8 cellular contexts compared by ENCODE assay signal in the genomic region with DNA sequence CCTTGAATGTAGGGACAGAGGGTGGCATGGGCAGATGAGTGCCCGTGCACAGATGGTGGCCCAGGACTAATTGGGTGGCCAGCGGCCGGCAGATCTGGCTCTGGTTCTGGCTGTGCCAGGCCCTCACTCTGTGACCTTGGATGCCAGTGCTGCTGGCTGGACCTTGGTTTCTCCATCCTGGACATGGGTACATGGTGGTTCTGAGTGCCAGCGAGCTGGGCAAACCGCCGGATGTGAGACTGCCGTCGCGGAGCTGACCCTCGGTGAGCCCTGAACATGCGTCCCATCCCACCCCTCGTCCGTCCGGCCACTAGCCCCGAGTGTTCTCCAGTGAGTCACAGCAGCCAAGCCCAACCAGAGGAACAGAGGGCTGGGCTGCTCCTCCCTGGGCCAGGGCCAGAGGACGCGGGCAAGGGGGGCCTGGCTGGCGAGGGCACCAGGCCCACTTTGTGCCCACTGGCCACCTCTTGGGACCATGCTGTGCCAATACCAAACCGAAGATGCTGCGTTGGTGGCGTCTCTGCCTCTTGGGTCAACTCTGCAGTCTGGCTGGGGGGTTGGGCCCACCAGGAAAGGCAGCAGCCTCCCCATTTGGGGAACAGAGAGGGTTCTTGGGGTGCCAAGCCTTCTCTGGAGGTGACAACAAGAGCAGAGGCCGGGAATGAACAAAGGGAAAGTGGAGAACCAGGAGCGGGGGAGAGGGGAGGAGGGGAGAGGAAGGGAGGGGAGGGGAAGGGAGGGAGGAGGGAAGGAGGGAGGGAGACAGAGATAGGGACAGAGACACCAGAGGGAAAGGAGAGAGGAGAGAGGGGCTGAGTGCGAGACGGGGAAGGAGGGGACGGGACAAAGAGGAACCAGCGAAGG. TPM values are rescaled to one million over a fixed set of nuclear protein-coding genes. Genes with fewer than 3 reads are reported as not detected.
DNase-seq lines count a peak whose midpoint lies in the region; ATAC-seq and TF ChIP-seq lines count a peak whose summit lies in the region.

No MANE protein-coding gene starts in this region.

- H3K4me1 Mint-ChIP-seq in stimulated activated naive B cell treated with anti-CD40 and anti-IgM and Interleukin-4, amounts not matched to agents 10 μg/mL and 1 μg/mL and 100 μg/mL, for 72 hours = peaks cover 34 to 42% of the 10 kb centered on the region in 2 donors

- H3K4me3 ChIP-seq in BE2C (ENCODE audit: low read depth, low read length) (no peak overlapping the region), stomach (peak overlapping the region; percentile 20 to 36 (median 30))

- no peak for ATAC-seq in HG03039 (IDR thresholded peaks at IDR 0.05; ENCODE audit: unreplicated experiment)
- no peak for ATAC-seq in stimulated activated naive B cell treated with anti-CD40 and anti-IgM and Interleukin-4, amounts not matched to agents 10 μg/mL and 1 μg/mL and 100 μg/mL, for 72 hours (replicated peaks)

- TF ChIP-seq POLR2A in stomach (IDR thresholded peaks at IDR 0.05) = no peak

- no peaks in the 10 kb centered on the region for H3K9me3 ChIP-seq in BE2C
- H3K9me3 ChIP-seq in stomach = no peaks in the 10 kb centered on the region

- no peaks in the 10 kb centered on the region for H3K9me3 Mint-ChIP-seq in stimulated activated naive B cell treated with anti-CD40 and anti-IgM and Interleukin-4, amounts not matched to agents 10 μg/mL and 1 μg/mL and 100 μg/mL, for 72 hours

- 12 to 30% (median 18%) methylated on average over 15 to 27 of the region's 27 CpGs for WGBS in stomach, 5 donors

- DNase-seq in BE2C (peak; percentile 73), LHCN-M2 (ENCODE audit: low read depth) (peak; percentile 96), cerebellum (ENCODE audit: low spot score) (peak; percentile 18), left kidney (ENCODE audit: low read depth, low spot score) (peak; percentile 92), stomach (peak; percentile 75), NCI-H2171 (lab: John Stamatoyannopoulos, UW) (no peak)
- no peak for DNase-seq in stimulated activated naive B cell treated with anti-CD40 and anti-IgM and Interleukin-4, amounts not matched to agents 10 μg/mL and 1 μg/mL and 100 μg/mL, for 72 hours

- peaks cover 18 to 29% of the 10 kb centered on the region in 2 donors for H3K36me3 Mint-ChIP-seq in stimulated activated naive B cell treated with anti-CD40 and anti-IgM and Interleukin-4, amounts not matched to agents 10 μg/mL and 1 μg/mL and 100 μg/mL, for 72 hours

- H3K27me3 ChIP-seq in BE2C (no peaks in the 10 kb centered on the region), stomach (peaks cover 0 to 3% (median 0%) of the 10 kb centered on the region in 3 donors)

- no peak for TF ChIP-seq EP300 in stomach (IDR thresholded peaks at IDR 0.05)

- peak overlapping the region; percentile 9 to 87 (median 83) for H3K27ac ChIP-seq in stomach

- no peaks in the 10 kb centered on the region for H3K27me3 Mint-ChIP-seq in stimulated activated naive B cell treated with anti-CD40 and anti-IgM and Interleukin-4, amounts not matched to agents 10 μg/mL and 1 μg/mL and 100 μg/mL, for 72 hours

- H3K4me3 Mint-ChIP-seq in stimulated activated naive B cell treated with anti-CD40 and anti-IgM and Interleukin-4, amounts not matched to agents 10 μg/mL and 1 μg/mL and 100 μg/mL, for 72 hours = no peak overlapping the region

- H3K36me3 ChIP-seq in BE2C (no peaks in the 10 kb centered on the region), stomach (no peaks in the 10 kb centered on the region)

- intact Hi-C loops in stomach (cut with DNase I; ENCODE audit: low total_unique reads) = no loop called here

- H3K4me1 ChIP-seq in BE2C = peaks cover 6% of the 10 kb centered on the region
- peaks cover 33 to 57% (median 55%) of the 10 kb centered on the region in 4 donors for H3K4me1 ChIP-seq in stomach

- H3K27ac Mint-ChIP-seq in stimulated activated naive B cell treated with anti-CD40 and anti-IgM and Interleukin-4, amounts not matched to agents 10 μg/mL and 1 μg/mL and 100 μg/mL, for 72 hours = no peak overlapping the region

- TF ChIP-seq CTCF in BE2C (IDR thresholded peaks at IDR 0.05; ENCODE audit: low read depth, low read length) (no peak), stomach (IDR thresholded peaks at IDR 0.05) (no peak)

RNA-seq across cellular contexts. Expression of a gene that starts 10.7 kb away (rescaled TPM):
- polyA plus RNA-seq in BE2C (2012; ENCODE audit: insufficient read depth, insufficient read length, low read depth) = 1.6 TPM
- total RNA-seq in LHCN-M2 (2014; rRNA removed) (311 and 321 TPM in 2 replicates), cerebellum (0.82 TPM), stomach (10 to 100 TPM in 4 of 5 donors, 1 to 10 TPM in 1; 9.8 to 78.8 (median 46.8) TPM)
- 84.6 TPM for polyA plus RNA-seq in LHCN-M2 (2012)
- polyA plus RNA-seq in stomach = 100 to 1,000 TPM in 2 of 3 donors, 10 to 100 TPM in 1; 29.0 to 239 (median 155) TPM

RNA-seq across cellular contexts. Expression of a gene that starts 24.8 kb away (rescaled TPM):
- polyA plus RNA-seq in BE2C (2012; ENCODE audit: insufficient read depth, insufficient read length, low read depth) = 0.66 TPM
- total RNA-seq in LHCN-M2 (2014; rRNA removed) (0.29 TPM in 1 of 2 replicates, not detected in the other), cerebellum (not detected), stomach (1 to 10 TPM in 1 of 5 donors, not detected in 4; 7.2 TPM)
- polyA plus RNA-seq in LHCN-M2 (2012) = 0.10 TPM
- 10 to 100 TPM in 2 of 3 donors, under 1 TPM in 1; 0.93 to 23.4 (median 17.0) TPM for polyA plus RNA-seq in stomach

RNA-seq across cellular contexts. Expression of a gene that starts 28.1 kb away (rescaled TPM):
- polyA plus RNA-seq in BE2C (2012; ENCODE audit: insufficient read depth, insufficient read length, low read depth) = not detected
- total RNA-seq in LHCN-M2 (2014; rRNA removed) (under 0.01 TPM in 1 of 2 replicates, not detected in the other), cerebellum (not detected), stomach (not detected)
- 1.5 TPM for polyA plus RNA-seq in LHCN-M2 (2012)
- polyA plus RNA-seq in stomach = under 1 TPM in 1 of 3 donors, not detected in 2; 0.03 TPM

RNA-seq across cellular contexts. Expression of a gene that starts 28.8 kb away (rescaled TPM):
- not detected for polyA plus RNA-seq in BE2C (2012; ENCODE audit: insufficient read depth, insufficient read length, low read depth)
- total RNA-seq in LHCN-M2 (2014; rRNA removed) (0.13 and 0.17 TPM in 2 replicates), cerebellum (not detected), stomach (10 to 100 TPM in 1 of 5 donors, 1 to 10 TPM in 1, under 1 TPM in 3; 0.72 to 13.4 (median 0.92) TPM)
- polyA plus RNA-seq in LHCN-M2 (2012) = 0.18 TPM
- 10 to 100 TPM in 1 of 3 donors, 1 to 10 TPM in 2; 1.7 to 77.3 (median 3.7) TPM for polyA plus RNA-seq in stomach

RNA-seq across cellular contexts. Expression of a gene that starts 55.9 kb away (rescaled TPM):
- not detected for polyA plus RNA-seq in BE2C (2012; ENCODE audit: insufficient read depth, insufficient read length, low read depth)
- 1.9 TPM in 1 of 2 replicates, not detected in the other for total RNA-seq in LHCN-M2 (2014; rRNA removed)
- 0.11 TPM for polyA plus RNA-seq in LHCN-M2 (2012)
- total RNA-seq in cerebellum = 0.64 TPM
- total RNA-seq in stomach = 1 to 10 TPM in 2 of 5 donors, not detected in 3; 2.3 to 7.2 TPM
- polyA plus RNA-seq in stomach = 10 to 100 TPM in 1 of 3 donors, 1 to 10 TPM in 1, under 1 TPM in 1; 0.75 to 14.5 (median 3.1) TPM

Comparison
In these comparisons a context has a peak if more than half of its experiments do, and no peak if none do; other contexts are left out.
1. DNase-seq: peak in BE2C (single experiment), LHCN-M2 (single experiment), cerebellum (single experiment), left kidney (single experiment) and stomach (single experiment); none in NCI-H2171 (single experiment) and stimulated activated naive B cell treated with anti-CD40 and anti-IgM and Interleukin-4, amounts not matched to agents 10 μg/mL and 1 μg/mL and 100 μg/mL, for 72 hours (single experiment).